Comparison of ENCODE assay signal across 7 cellular contexts in the genomic region with DNA sequence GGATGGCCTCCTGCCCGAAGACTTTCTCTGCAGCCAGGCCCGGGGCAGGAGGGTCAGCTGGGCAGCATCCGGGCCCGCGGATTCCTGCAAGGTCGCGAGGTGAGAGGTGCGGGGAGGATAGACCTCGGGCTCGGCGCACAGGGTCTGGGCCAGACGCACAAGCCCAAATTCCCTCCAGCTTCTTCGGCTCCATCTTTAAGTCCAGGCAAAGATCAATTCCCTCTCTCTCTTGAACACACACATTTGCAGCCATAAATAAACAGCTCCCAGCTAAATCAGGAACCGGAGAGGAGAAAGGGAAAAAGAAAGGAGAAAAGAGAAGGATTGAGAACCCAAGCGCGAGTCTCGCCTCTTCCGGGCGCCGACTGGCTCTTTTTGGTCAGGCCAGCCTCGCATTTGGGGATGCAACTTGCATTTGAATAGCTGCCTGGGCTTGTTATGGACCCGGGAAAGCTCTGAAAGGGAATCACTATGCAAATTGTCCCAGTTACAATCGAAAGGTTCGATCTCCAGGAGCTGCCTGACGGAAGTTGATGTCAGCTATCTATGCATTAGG. TPM values are rescaled to one million over a fixed set of nuclear protein-coding genes. Genes with fewer than 3 reads are reported as not detected.
A peak's percentile ranks its signal among the peaks of the same experiment; 100 is the strongest.
DNase-seq lines count a peak whose midpoint lies in the region.

No MANE protein-coding gene starts in this region.

- H3K4me3 Mint-ChIP-seq in activated T-helper 2 cell treated with anti-CD3 and anti-CD28 coated beads, Interferon-gamma antibody, Interleukin-2, Interleukin-4, amounts not matched to agents 10 μg/mL and 5 μg/mL and 100 μg/mL, durations not matched to agents 14 hours and 24 hours and 36 hours (ENCODE audit: low read depth) = peak overlapping the region; percentile 47

- peaks cover 87% of the 10 kb centered on the region for H3K27me3 Mint-ChIP-seq in activated T-helper 2 cell treated with anti-CD3 and anti-CD28 coated beads, Interferon-gamma antibody, Interleukin-2, Interleukin-4, amounts not matched to agents 10 μg/mL and 5 μg/mL and 100 μg/mL, durations not matched to agents 14 hours and 24 hours and 36 hours (ENCODE audit: low read depth)

- H3K36me3 ChIP-seq in H7 (replicated peaks; ENCODE audit: control insufficient read depth, insufficient read depth, low read length) (no peaks in the 10 kb centered on the region), iPS-20b (ENCODE audit: insufficient read depth, low read depth, low read length) (peaks cover 8% of the 10 kb centered on the region; the same call in 1 of the 2 replicates)

- DNase-seq in H7 (peak; percentile 84), LoVo (ENCODE audit: low spot score) (no peak), mesenteric fat pad (ENCODE audit: low spot score) (no peak)
- no peak for DNase-seq in activated T-helper 2 cell treated with anti-CD3 and anti-CD28 coated beads, Interferon-gamma antibody, Interleukin-2, Interleukin-4, amounts not matched to agents 10 μg/mL and 5 μg/mL and 100 μg/mL, durations not matched to agents 14 hours and 24 hours and 36 hours (ENCODE audit: low spot score)
- peak; percentile 24 for DNase-seq in stimulated activated CD8-positive, alpha-beta memory T cell treated with anti-CD3 and anti-CD28 coated beads, Interleukin-4, amount 100 ng/mL, for 48 hours
- no peak for DNase-seq in effector CD4-positive, alpha-beta T cell

- peaks cover 2% of the 10 kb centered on the region for H3K36me3 Mint-ChIP-seq in activated T-helper 2 cell treated with anti-CD3 and anti-CD28 coated beads, Interferon-gamma antibody, Interleukin-2, Interleukin-4, amounts not matched to agents 10 μg/mL and 5 μg/mL and 100 μg/mL, durations not matched to agents 14 hours and 24 hours and 36 hours (ENCODE audit: low read depth)

- H3K27me3 ChIP-seq in H7 (ENCODE audit: control insufficient read depth, insufficient read depth, low read length) (peaks cover 67% of the 10 kb centered on the region; the same call in 1 of the 2 replicates), iPS-20b (ENCODE audit: insufficient read depth, low read length) (peaks cover 78% of the 10 kb centered on the region)

- H3K4me1 ChIP-seq in iPS-20b (ENCODE audit: insufficient read depth, low read length) = peaks cover 26% of the 10 kb centered on the region; the same call in 1 of the 2 replicates

- no peak overlapping the region for H3K27ac ChIP-seq in iPS-20b (ENCODE audit: low read length)

- no peak overlapping the region for H3K27ac Mint-ChIP-seq in activated T-helper 2 cell treated with anti-CD3 and anti-CD28 coated beads, Interferon-gamma antibody, Interleukin-2, Interleukin-4, amounts not matched to agents 10 μg/mL and 5 μg/mL and 100 μg/mL, durations not matched to agents 14 hours and 24 hours and 36 hours

- H3K9ac ChIP-seq in iPS-20b (ENCODE audit: low read depth, low read length) = peak overlapping the region; percentile 70; the same call in 1 of the 2 replicates

- no peaks in the 10 kb centered on the region for H3K9me3 Mint-ChIP-seq in activated T-helper 2 cell treated with anti-CD3 and anti-CD28 coated beads, Interferon-gamma antibody, Interleukin-2, Interleukin-4, amounts not matched to agents 10 μg/mL and 5 μg/mL and 100 μg/mL, durations not matched to agents 14 hours and 24 hours and 36 hours

- H3K4me3 ChIP-seq in H7 (ENCODE audit: insufficient read depth, low read depth, low read length) = peak overlapping the region; percentile 45
- H3K4me3 ChIP-seq in iPS-20b (ENCODE audit: low read length) = peak overlapping the region; percentile 67

- intact Hi-C loops in activated T-helper 2 cell treated with anti-CD3 and anti-CD28 coated beads, Interferon-gamma antibody, Interleukin-2, Interleukin-4, amounts not matched to agents 10 μg/mL and 5 μg/mL and 100 μg/mL, durations not matched to agents 14 hours and 24 hours and 36 hours (cut with micrococcal nuclease) = no loop called here

- no peaks in the 10 kb centered on the region for H3K9me3 ChIP-seq in iPS-20b (ENCODE audit: insufficient read depth, low read depth, low read length)

- peaks cover 13% of the 10 kb centered on the region for H3K4me1 Mint-ChIP-seq in activated T-helper 2 cell treated with anti-CD3 and anti-CD28 coated beads, Interferon-gamma antibody, Interleukin-2, Interleukin-4, amounts not matched to agents 10 μg/mL and 5 μg/mL and 100 μg/mL, durations not matched to agents 14 hours and 24 hours and 36 hours (ENCODE audit: low read depth)

RNA-seq across cellular contexts. Expression of a gene that starts 14.5 kb away (rescaled TPM):
- 8.0 and 25.0 TPM in 2 replicates for total RNA-seq in H7 (2014; rRNA removed; shearing (Covaris generic))
- total RNA-seq in activated T-helper 2 cell treated with anti-CD3 and anti-CD28 coated beads, Interferon-gamma antibody, Interleukin-2, Interleukin-4, amounts not matched to agents 10 μg/mL and 5 μg/mL and 100 μg/mL, durations not matched to agents 14 hours and 24 hours and 36 hours = not detected in 2 replicates
- not detected for total RNA-seq in mesenteric fat pad

Comparison
In these comparisons a context has a peak if more than half of its experiments do, and no peak if none do; other contexts are left out.
1. DNase-seq: peak in H7 (single experiment) and stimulated activated CD8-positive, alpha-beta memory T cell treated with anti-CD3 and anti-CD28 coated beads, Interleukin-4, amount 100 ng/mL, for 48 hours (single experiment); none in activated T-helper 2 cell treated with anti-CD3 and anti-CD28 coated beads, Interferon-gamma antibody, Interleukin-2, Interleukin-4, amounts not matched to agents 10 μg/mL and 5 μg/mL and 100 μg/mL, durations not matched to agents 14 hours and 24 hours and 36 hours (single experiment), LoVo (single experiment), mesenteric fat pad (single experiment) and effector CD4-positive, alpha-beta T cell (single experiment).